18 cellular contexts compared by ENCODE assay signal in the genomic region with DNA sequence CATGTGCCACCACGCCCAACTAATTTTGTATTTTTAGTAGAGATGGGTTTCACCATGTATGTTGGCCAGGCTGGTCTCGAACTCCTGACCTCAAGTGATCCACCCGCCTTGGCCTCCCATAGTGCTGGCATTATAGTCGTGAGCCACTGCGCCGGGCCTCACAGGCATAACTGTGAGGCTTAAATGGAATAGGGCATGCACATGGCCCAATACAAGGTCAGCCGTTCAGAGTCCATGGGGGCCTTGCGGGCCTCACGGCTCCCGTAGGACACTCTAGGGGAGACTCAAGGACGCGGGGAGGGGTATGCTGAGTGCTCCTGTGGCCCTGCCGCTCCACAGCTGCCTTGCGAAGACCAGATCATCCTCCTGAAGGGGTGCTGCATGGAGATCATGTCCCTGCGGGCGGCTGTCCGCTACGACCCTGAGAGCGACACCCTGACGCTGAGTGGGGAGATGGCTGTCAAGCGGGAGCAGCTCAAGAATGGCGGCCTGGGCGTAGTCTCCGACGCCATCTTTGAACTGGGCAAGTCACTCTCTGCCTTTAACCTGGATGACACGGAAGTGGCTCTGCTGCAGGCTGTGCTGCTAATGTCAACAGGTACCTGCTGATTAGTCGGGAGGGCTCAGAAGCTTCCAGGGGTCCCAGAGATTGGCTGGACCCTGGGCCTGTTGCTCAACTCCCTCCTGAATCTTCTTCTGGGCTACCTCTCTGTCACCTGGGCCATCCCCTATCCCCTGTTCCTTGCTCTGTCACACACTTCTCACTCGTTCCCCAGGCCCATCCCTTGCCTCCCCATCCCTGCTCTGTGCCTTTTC. TPM values are rescaled to one million over a fixed set of nuclear protein-coding genes. Genes with fewer than 3 reads are reported as not detected.
DNase-seq lines count a peak whose midpoint lies in the region; ATAC-seq and TF ChIP-seq lines count a peak whose summit lies in the region.
"Had no signal": no experiment of that assay in that cellular context is flagged by ENCODE, and none has a peak within 500 bp of the region (broad histone marks: within the 10 kb centered on the region; RNA-seq: fewer than 3 reads in every experiment).

No MANE protein-coding gene starts in this region.

- peaks cover 2 to 4% of the 10 kb centered on the region in 2 donors for H3K4me1 ChIP-seq in breast epithelium
- H3K4me1 ChIP-seq in gastroesophageal sphincter = peaks cover 0 to 68% (median 32%) of the 10 kb centered on the region in 3 donors
- H3K4me1 ChIP-seq: foreskin keratinocyte had no signal

- CTCF ChIA-PET in MCF 10A (lab: Yijun Ruan, JAX) = interaction anchor here (0.6 to 3.0 kb wide), 2 partner anchors 13 to 38 kb away, joined by 5 to 14 read pairs; no protein-coding TSS in a partner anchor

- H3K27me3 Mint-ChIP-seq in MCF 10A (ENCODE audit: insufficient read depth, unreplicated experiment) = no peaks in the 10 kb centered on the region
- H3K27me3 Mint-ChIP-seq: activated CD4-positive, alpha-beta memory T cell treated with anti-CD3 and anti-CD28 coated beads for 36 hours; activated naive CD4-positive, alpha-beta T cell treated with anti-CD3 and anti-CD28 coated beads, Interleukin-2, amount 10 ng/mL, durations not matched to agents 7 days and 5 days; type B pancreatic cell had no signal

- TF ChIP-seq CTCF in breast epithelium (IDR thresholded peaks at IDR 0.05) (no peak), MCF 10A (IDR thresholded peaks at IDR 0.05; ENCODE audit: unreplicated experiment) (no peak), gastroesophageal sphincter (IDR thresholded peaks at IDR 0.05) (no peak)

- peaks cover 48% of the 10 kb centered on the region for H3K36me3 Mint-ChIP-seq in MCF 10A (ENCODE audit: insufficient read depth, unreplicated experiment)

- H3K27ac ChIP-seq in breast epithelium (peak overlapping the region; percentile 95 to 99), gastroesophageal sphincter (peak overlapping the region in 3 of 4 donors; percentile 98 to 99 (median 98)), substantia nigra (ENCODE audit: low read depth, low read length, poor library complexity, severe bottlenecking) (peak overlapping the region; percentile 45)
- H3K27ac ChIP-seq: foreskin keratinocyte had no signal

- POLR2A ChIA-PET in MCF 10A (lab: Yijun Ruan, JAX) = interaction anchor here (0.6 kb wide), 1 partner anchor 478 kb away, joined by 3 read pairs; no protein-coding TSS in a partner anchor

- intact Hi-C loops in breast epithelium (cut with DNase I; ENCODE audit: low total_unique reads) = loop anchor here (5.0 kb wide), 1 partner anchor 841 kb away; no protein-coding TSS in a partner anchor
- intact Hi-C loops in MCF 10A (cut with micrococcal nuclease) = loop anchor here (2.0 kb wide), 1 partner anchor 25 kb away; a partner anchor contains a TSS

- H3K27me3 ChIP-seq in breast epithelium (no peaks in the 10 kb centered on the region), gastroesophageal sphincter (no peaks in the 10 kb centered on the region)
- H3K27me3 ChIP-seq: foreskin keratinocyte had no signal

- no peak overlapping the region for H3K4me3 Mint-ChIP-seq in MCF 10A (ENCODE audit: unreplicated experiment)
- H3K4me3 Mint-ChIP-seq: activated CD4-positive, alpha-beta memory T cell treated with anti-CD3 and anti-CD28 coated beads for 36 hours; activated naive CD4-positive, alpha-beta T cell treated with anti-CD3 and anti-CD28 coated beads, Interleukin-2, amount 10 ng/mL, durations not matched to agents 7 days and 5 days; type B pancreatic cell had no signal

- no TSS peak for BruUV-seq in MCF 10A (replicated peaks; lab: Mats Ljungman, UMichigan)

- no peak overlapping the region for H3K27ac Mint-ChIP-seq in MCF 10A (ENCODE audit: low read depth, unreplicated experiment)
- H3K27ac Mint-ChIP-seq: activated CD4-positive, alpha-beta memory T cell treated with anti-CD3 and anti-CD28 coated beads for 36 hours; activated naive CD4-positive, alpha-beta T cell treated with anti-CD3 and anti-CD28 coated beads, Interleukin-2, amount 10 ng/mL, durations not matched to agents 7 days and 5 days; type B pancreatic cell had no signal

- H3K36me3 ChIP-seq in breast epithelium = peaks cover 5% of the 10 kb centered on the region
- peaks cover 0 to 87% of the 10 kb centered on the region in 2 donors for H3K36me3 ChIP-seq in gastroesophageal sphincter

- ATAC-seq in gastroesophageal sphincter (no peak), GM18519 (IDR thresholded peaks at IDR 0.05; ENCODE audit: low FRiP score, unreplicated experiment) (no peak)
- ATAC-seq: foreskin keratinocyte, Right ventricle myocardium inferior had no signal

- H3K9me3 ChIP-seq in breast epithelium (no peaks in the 10 kb centered on the region), gastroesophageal sphincter (no peaks in the 10 kb centered on the region)

- no peaks in the 10 kb centered on the region for H3K4me1 Mint-ChIP-seq in MCF 10A (ENCODE audit: insufficient read depth, unreplicated experiment)
- H3K4me1 Mint-ChIP-seq: activated naive CD4-positive, alpha-beta T cell treated with anti-CD3 and anti-CD28 coated beads, Interleukin-2, amount 10 ng/mL, durations not matched to agents 7 days and 5 days had no signal

- TF ChIP-seq POLR2A in breast epithelium (IDR thresholded peaks at IDR 0.05) = no peak
- TF ChIP-seq POLR2A in gastroesophageal sphincter (IDR thresholded peaks at IDR 0.05) = no peak

- no peaks in the 10 kb centered on the region for H3K9me3 Mint-ChIP-seq in MCF 10A (ENCODE audit: unreplicated experiment)
- H3K9me3 Mint-ChIP-seq: activated CD4-positive, alpha-beta memory T cell treated with anti-CD3 and anti-CD28 coated beads for 36 hours; activated naive CD4-positive, alpha-beta T cell treated with anti-CD3 and anti-CD28 coated beads, Interleukin-2, amount 10 ng/mL, durations not matched to agents 7 days and 5 days; type B pancreatic cell had no signal

- no peak for DNase-seq in breast epithelium (ENCODE audit: low spot score in 2 of 2)
- DNase-seq in MCF 10A (ENCODE audit: unreplicated experiment) = no peak
- no peak for DNase-seq in substantia nigra (lab: John Stamatoyannopoulos, UW)
- no peak for DNase-seq in stimulated activated CD4-positive, alpha-beta T cell treated with anti-CD3 and anti-CD28 coated beads, Interleukin-2, amount 100 ng/mL, for 48 hours
- DNase-seq: activated CD4-positive, alpha-beta memory T cell treated with anti-CD3 and anti-CD28 coated beads for 36 hours; activated naive CD4-positive, alpha-beta T cell treated with anti-CD3 and anti-CD28 coated beads, Interleukin-2, amount 10 ng/mL, durations not matched to agents 7 days and 5 days; foreskin keratinocyte; GF-D8; NCI-H2107; NCI-H524 treated with DMSO at 0.1 percent for 48 hours; nucleus accumbens; stimulated activated naive CD4-positive, alpha-beta T cell; SW 1271 had no signal

- WGBS in gastroesophageal sphincter (ENCODE audit: low coverage in 1 of 2), 2 donors = 69 to 78% methylated on average over 2 to 8 of the region's 28 CpGs

- TF ChIP-seq EP300 in gastroesophageal sphincter (IDR thresholded peaks at IDR 0.05) = no peak

- H3K4me3 ChIP-seq in breast epithelium (no peak overlapping the region), gastroesophageal sphincter (no peak overlapping the region)
- H3K4me3 ChIP-seq: coronary artery had no signal

RNA-seq across cellular contexts. Expression of a gene that starts 12.3 kb away (rescaled TPM):
- total RNA-seq in breast epithelium = 10 to 100 TPM in 1 of 3 donors, 1 to 10 TPM in 2; 8.8 to 10.5 (median 9.2) TPM
- 7.5 and 8.8 TPM in 2 replicates for total RNA-seq in MCF 10A (2022)
- total RNA-seq in gastroesophageal sphincter = 10 to 100 TPM in 3 of 4 donors, 1 to 10 TPM in 1; 1.5 to 20.4 (median 18.3) TPM

RNA-seq across cellular contexts. Expression of a gene that starts 25.3 kb away (rescaled TPM):
- total RNA-seq in breast epithelium (10 to 100 TPM; 41.6 to 61.0 (median 48.1) TPM), MCF 10A (2022) (5.5 and 6.4 TPM in 2 replicates), gastroesophageal sphincter (100 to 1,000 TPM in 2 of 4 donors, 10 to 100 TPM in 2; 84.8 to 133 (median 102) TPM)

RNA-seq across cellular contexts. Expression of a gene that starts 33.7 kb away (rescaled TPM):
- total RNA-seq in breast epithelium = 10 to 100 TPM; 49.3 to 79.3 (median 78.2) TPM
- total RNA-seq in MCF 10A (2022) = 59.8 and 62.2 TPM in 2 replicates
- total RNA-seq in gastroesophageal sphincter = 100 to 1,000 TPM in 1 of 4 donors, 10 to 100 TPM in 3; 67.0 to 107 (median 88.1) TPM

RNA-seq across cellular contexts. Expression of a gene that starts 33.9 kb away (rescaled TPM):
- total RNA-seq in breast epithelium = 10 to 100 TPM; 50.7 to 74.7 (median 59.7) TPM
- 66.6 and 88.5 TPM in 2 replicates for total RNA-seq in MCF 10A (2022)
- total RNA-seq in gastroesophageal sphincter = 10 to 100 TPM; 42.1 to 57.9 (median 50.3) TPM

RNA-seq across cellular contexts. Expression of a gene that starts 52.2 kb away (rescaled TPM):
- total RNA-seq in breast epithelium (10 to 100 TPM; 57.4 to 67.0 (median 65.1) TPM), MCF 10A (2022) (73.5 and 78.3 TPM in 2 replicates), gastroesophageal sphincter (100 to 1,000 TPM in 1 of 4 donors, 10 to 100 TPM in 3; 63.1 to 114 (median 89.1) TPM)

Comparison
In these comparisons a context has a peak if more than half of its experiments do, and no peak if none do; other contexts are left out.
1. H3K27ac ChIP-seq: peak in every context shown above with its lines; median percentile 98 in gastroesophageal sphincter; 97 in breast epithelium; 45 in substantia nigra.